Comparison of ENCODE assay signal across 20 cellular contexts in genomic region chr17:50677851-50678375, GRCh38. TPM values are rescaled to one million over a fixed set of nuclear protein-coding genes. Genes with fewer than 3 reads are reported as not detected.
DNase-seq lines count a peak whose midpoint lies in the region; ATAC-seq and TF ChIP-seq lines count a peak whose summit lies in the region.
"Had no signal": no experiment of that assay in that cellular context is flagged by ENCODE, and none has a peak within 500 bp of the region (broad histone marks: within the 10 kb centered on the region; RNA-seq: fewer than 3 reads in every experiment).

No MANE protein-coding gene starts in this region.

- H3K4me3 ChIP-seq in RWPE2 (ENCODE audit: severe bottlenecking): no peak overlapping the region
- H3K4me3 ChIP-seq in mesenchymal stem cell (ENCODE audit: insufficient read depth in 1 of 2, low read depth in 1 of 2, low read length in 2 of 2): no peak overlapping the region
- H3K4me3 ChIP-seq in aorta (ENCODE audit: low read length in 2 of 2): no peak overlapping the region
- H3K4me3 ChIP-seq: BLaER1 treated with 17β-estradiol and CSF1 and Interleukin-3, amounts not matched to agents 10 nM and 100 nM; GM12878; GM23248 had no signal

- ATAC-seq in Right ventricle myocardium inferior (no peak), RWPE2 (ENCODE audit: low read depth) (no peak), aorta (ENCODE audit: low FRiP score) (no peak), GM18858 (IDR thresholded peaks at IDR 0.05; ENCODE audit: unreplicated experiment) (no peak)
- ATAC-seq: CD8-positive, alpha-beta T cell; GM12878 had no signal

- peak overlapping the region; percentile 18 for H4K91ac ChIP-seq in mesenchymal stem cell (ENCODE audit: low read length)

- DNase-seq in Right ventricle myocardium inferior (ENCODE audit: missing footprints) (peak; percentile 46), cardiac septum (ENCODE audit: low spot score) (no peak), RWPE2 (ENCODE audit: low spot score) (peak; percentile 54), mesenchymal stem cell (no peak), aorta (peak; percentile 28 to 39), NCI-H2107 treated with DMSO at 0.1 percent for 48 hours (lab: John Stamatoyannopoulos, UW; ENCODE audit: unreplicated experiment) (no peak)
- DNase-seq in stimulated activated CD4-positive, alpha-beta T cell treated with anti-CD3 and anti-CD28 coated beads, Interleukin-4, amount 100 ng/mL, for 24 hours: no peak
- DNase-seq: Calu3; CD8-positive, alpha-beta T cell; DMS 273 treated with DMSO at 0.1 percent for 48 hours; DMS53; DND-41; EL; GM23248; HCEC 1CT had no signal

- no peak overlapping the region for H2BK120ac ChIP-seq in mesenchymal stem cell (ENCODE audit: low read depth, low read length)

- peaks cover 20% of the 10 kb centered on the region for H3K36me3 ChIP-seq in RWPE2 (ENCODE audit: low read depth)
- H3K36me3 ChIP-seq in mesenchymal stem cell (ENCODE audit: control insufficient read depth in 1 of 2, insufficient read depth in 2 of 2, low read depth in 1 of 2, low read length in 2 of 2): peaks cover 0 to 11% of the 10 kb centered on the region in 2 experiments
- no peaks in the 10 kb centered on the region for H3K36me3 ChIP-seq in aorta (ENCODE audit: control insufficient read depth in 1 of 2, insufficient read depth in 2 of 2, low read length in 1 of 2)
- H3K36me3 ChIP-seq: BLaER1 treated with 17β-estradiol and CSF1 and Interleukin-3, amounts not matched to agents 10 nM and 100 nM had no signal

- H3K27ac ChIP-seq in RWPE2 (ENCODE audit: poor library complexity, severe bottlenecking) (no peak overlapping the region), mesenchymal stem cell (ENCODE audit: low read length, poor library complexity, severe bottlenecking) (no peak overlapping the region), aorta (ENCODE audit: low read depth in 1 of 2, low read length in 2 of 2) (no peak overlapping the region)
- H3K27ac ChIP-seq: 22Rv1; BLaER1 treated with 17β-estradiol and CSF1 and Interleukin-3, amounts not matched to agents 10 nM and 100 nM; GM23248 had no signal

- H3K9ac ChIP-seq in mesenchymal stem cell (ENCODE audit: low read length): no peak overlapping the region
- H3K9ac ChIP-seq: BLaER1 treated with 17β-estradiol and CSF1 and Interleukin-3, amounts not matched to agents 10 nM and 100 nM; GM23248 had no signal

- no peak overlapping the region for H2AFZ ChIP-seq in mesenchymal stem cell (ENCODE audit: low read depth, low read length)
- H2AFZ ChIP-seq: GM23248 had no signal

- H3K27me3 ChIP-seq in RWPE2 (ENCODE audit: insufficient read depth, poor library complexity, severe bottlenecking) (no peaks in the 10 kb centered on the region), mesenchymal stem cell (ENCODE audit: control insufficient read depth in 1 of 2, insufficient read depth in 1 of 2, low read length in 2 of 2) (no peaks in the 10 kb centered on the region), aorta (ENCODE audit: control insufficient read depth in 1 of 2, insufficient read depth in 2 of 2, low read length in 1 of 2) (no peaks in the 10 kb centered on the region)
- H3K27me3 ChIP-seq: BLaER1 treated with 17β-estradiol and CSF1 and Interleukin-3, amounts not matched to agents 10 nM and 100 nM had no signal

- intact Hi-C loops in Right ventricle myocardium inferior (cut with DNase I) (no loop called here), cardiac septum (cut with DNase I) (loop anchor here (2.0 kb wide), 1 partner anchor 125 kb away; no protein-coding TSS in a partner anchor), aorta (cut with DNase I) (no loop called here)

- H2BK12ac ChIP-seq in mesenchymal stem cell (ENCODE audit: low read length in 2 of 2): no peak overlapping the region

- no peaks in the 10 kb centered on the region for H3K79me1 ChIP-seq in mesenchymal stem cell (replicated peaks; ENCODE audit: low read length, poor library complexity, severe bottlenecking)

- H2BK5ac ChIP-seq in mesenchymal stem cell (ENCODE audit: low read depth, low read length, poor library complexity, severe bottlenecking): no peak overlapping the region

- no peak overlapping the region for H4K8ac ChIP-seq in mesenchymal stem cell (ENCODE audit: low read length)

- WGBS in mesenchymal stem cell: 93% methylated on average over 12 of the region's 12 CpGs
- WGBS in aorta, 2 donors: 92 to 93% methylated on average over 12 of the region's 12 CpGs

- no peak overlapping the region for H3K23ac ChIP-seq in mesenchymal stem cell (ENCODE audit: low read length in 2 of 2)

- H3K4me1 ChIP-seq in RWPE2 (ENCODE audit: insufficient read depth, poor library complexity, severe bottlenecking) (peaks cover 8% of the 10 kb centered on the region), mesenchymal stem cell (ENCODE audit: control insufficient read depth, insufficient read depth, low read depth, low read length) (peaks cover 11% of the 10 kb centered on the region), aorta (ENCODE audit: control insufficient read depth in 1 of 2, insufficient read depth in 2 of 2, low read length in 2 of 2) (no peaks in the 10 kb centered on the region)

- TF ChIP-seq CTCF in RWPE2 (IDR thresholded peaks at IDR 0.05; ENCODE audit: poor library complexity, severe bottlenecking): no peak

- no peak overlapping the region for H3K14ac ChIP-seq in mesenchymal stem cell (ENCODE audit: low read length in 2 of 2)

- no peaks in the 10 kb centered on the region for H3K9me3 ChIP-seq in RWPE2 (ENCODE audit: severe bottlenecking)
- H3K9me3 ChIP-seq in mesenchymal stem cell (ENCODE audit: control insufficient read depth, low read length): no peaks in the 10 kb centered on the region
- H3K9me3 ChIP-seq in aorta (ENCODE audit: control insufficient read depth, low read length): no peaks in the 10 kb centered on the region
- H3K9me3 ChIP-seq: BLaER1 treated with 17β-estradiol and CSF1 and Interleukin-3, amounts not matched to agents 10 nM and 100 nM had no signal

- no peak overlapping the region for H2BK15ac ChIP-seq in mesenchymal stem cell (ENCODE audit: low read depth, poor library complexity, severe bottlenecking)

- no peak overlapping the region for H3K4ac ChIP-seq in mesenchymal stem cell (ENCODE audit: low read depth in 1 of 2, low read length in 2 of 2)

- no peak overlapping the region for H3K4me2 ChIP-seq in mesenchymal stem cell (ENCODE audit: low read length, poor library complexity, severe bottlenecking)
- H3K4me2 ChIP-seq: BLaER1 treated with 17β-estradiol and CSF1 and Interleukin-3, amounts not matched to agents 10 nM and 100 nM had no signal

- peak overlapping the region; percentile 19 for H2AK5ac ChIP-seq in mesenchymal stem cell (ENCODE audit: low read length, severe bottlenecking)

- no peak overlapping the region for H3K18ac ChIP-seq in mesenchymal stem cell (ENCODE audit: low read depth in 1 of 2, low read length in 2 of 2)

RNA-seq across cellular contexts. Expression of gene ANKRD40, which starts 29.8 kb away (rescaled TPM):
- total RNA-seq in Right ventricle myocardium inferior: 60.9 TPM
- 47.6 TPM for total RNA-seq in cardiac septum
- polyA plus RNA-seq in mesenchymal stem cell (2013, experiment 1 of 2): 25.9 TPM
- polyA plus RNA-seq in mesenchymal stem cell (2013, experiment 2 of 2): 26.3 TPM
- total RNA-seq in aorta: 10 to 100 TPM; 53.2 to 55.5 TPM
- 10 to 100 TPM; 19.1 to 20.5 TPM for polyA plus RNA-seq in aorta

RNA-seq across cellular contexts. Expression of gene LUC7L3, which starts 41.5 kb away (rescaled TPM):
- total RNA-seq in Right ventricle myocardium inferior: 49.3 TPM
- 78.5 TPM for total RNA-seq in cardiac septum
- polyA plus RNA-seq in mesenchymal stem cell (2013, experiment 1 of 2): 99.9 TPM
- 97.1 TPM for polyA plus RNA-seq in mesenchymal stem cell (2013, experiment 2 of 2)
- total RNA-seq in aorta: 100 to 1,000 TPM; 123 to 189 TPM
- polyA plus RNA-seq in aorta: 100 to 1,000 TPM; 147 to 852 TPM

RNA-seq across cellular contexts. Expression of gene ABCC3, which starts 43.2 kb away (rescaled TPM):
- total RNA-seq in Right ventricle myocardium inferior (0.68 TPM), cardiac septum (1.9 TPM), aorta (10 to 100 TPM; 25.7 to 54.9 TPM)
- polyA plus RNA-seq in mesenchymal stem cell (2013, experiment 1 of 2): 2.5 TPM
- 2.5 TPM for polyA plus RNA-seq in mesenchymal stem cell (2013, experiment 2 of 2)
- 100 to 1,000 TPM in 1 of 2 donors, 1 to 10 TPM in 1; 9.9 to 145 TPM for polyA plus RNA-seq in aorta
- total RNA-seq: CD8-positive, alpha-beta T cell; G401 had no signal

Comparison
In these comparisons a context has a peak if more than half of its experiments do, and no peak if none do; other contexts are left out.
1. DNase-seq: peak in Right ventricle myocardium inferior (single experiment), RWPE2 (single experiment) and aorta (2 of 2); none in cardiac septum (single experiment), mesenchymal stem cell (single experiment), NCI-H2107 treated with DMSO at 0.1 percent for 48 hours (single experiment) and stimulated activated CD4-positive, alpha-beta T cell treated with anti-CD3 and anti-CD28 coated beads, Interleukin-4, amount 100 ng/mL, for 24 hours (single experiment).